In genomic region chr3:183446838-183447205, GRCh38 we compare ENCODE assay signal across 9 cellular contexts. TPM values are rescaled to one million over a fixed set of nuclear protein-coding genes. Genes with fewer than 3 reads are reported as not detected.
DNase-seq lines count a peak whose midpoint lies in the region; ATAC-seq, FAIRE-seq and TF ChIP-seq lines count a peak whose summit lies in the region.
"Had no signal": no experiment of that assay in that cellular context is flagged by ENCODE, and none has a peak within 500 bp of the region (broad histone marks: within the 10 kb centered on the region; RNA-seq: fewer than 3 reads in every experiment).

No MANE protein-coding gene starts in this region.

- H3K4me3 Mint-ChIP-seq in dendritic cell treated with granulocyte-macrophage colony-stimulating factor and Interleukin-4, amounts not matched to agents 40 ng/mL and 50 ng/mL, for 4 days: peak overlapping the region; percentile 88
- peak overlapping the region; percentile 97 for H3K4me3 Mint-ChIP-seq in natural killer cell

- ATAC-seq in natural killer cell (no peak), HG03354 (IDR thresholded peaks at IDR 0.05; ENCODE audit: poor library complexity, severe bottlenecking, unreplicated experiment) (no peak), HG03025 (IDR thresholded peaks at IDR 0.05; ENCODE audit: low FRiP score, unreplicated experiment) (no peak), GM18517 (IDR thresholded peaks at IDR 0.05; ENCODE audit: unreplicated experiment) (no peak)

- H3K4me3 ChIP-seq in AG10803 (ENCODE audit: low read length) (peak overlapping the region; percentile 88), LNCaP clone FGC (ENCODE audit: low read depth, low read length) (peak overlapping the region; percentile 68)

- peaks cover 32% of the 10 kb centered on the region for H3K36me3 Mint-ChIP-seq in dendritic cell treated with granulocyte-macrophage colony-stimulating factor and Interleukin-4, amounts not matched to agents 40 ng/mL and 50 ng/mL, for 4 days (ENCODE audit: low read depth)
- peaks cover 6% of the 10 kb centered on the region for H3K36me3 Mint-ChIP-seq in natural killer cell

- peak overlapping the region; percentile 93 for H3K27ac Mint-ChIP-seq in dendritic cell treated with granulocyte-macrophage colony-stimulating factor and Interleukin-4, amounts not matched to agents 40 ng/mL and 50 ng/mL, for 4 days
- H3K27ac Mint-ChIP-seq in natural killer cell: peak overlapping the region; percentile 75 to 89

- no peak for DNase-seq in AG10803 (ENCODE audit: low read depth)
- DNase-seq in LNCaP clone FGC (ENCODE audit: low read depth): no peak
- no peak for DNase-seq in natural killer cell
- DNase-seq in H54 (ENCODE audit: insufficient read length, low spot score): no peak

- FAIRE-seq in H54 (lab: Jason Lieb, UNC): no peak
- FAIRE-seq: colon had no signal

- TF ChIP-seq CTCF in AG10803 (conservative IDR thresholded peaks at IDR 0.05; ENCODE audit: low read length) (no peak), LNCaP clone FGC (IDR thresholded peaks at IDR 0.05; ENCODE audit: control insufficient read depth, extremely low read depth, insufficient read depth) (no peak), natural killer cell (IDR thresholded peaks at IDR 0.05) (no peak)

- intact Hi-C loops in dendritic cell treated with granulocyte-macrophage colony-stimulating factor and Interleukin-4, amounts not matched to agents 40 ng/mL and 50 ng/mL, for 4 days (cut with micrococcal nuclease): no loop called here
- intact Hi-C loops in natural killer cell (cut with micrococcal nuclease): loop anchor here (1.0 kb wide), 1 partner anchor 189 kb away; no protein-coding TSS in a partner anchor

- H3K4me1 Mint-ChIP-seq in dendritic cell treated with granulocyte-macrophage colony-stimulating factor and Interleukin-4, amounts not matched to agents 40 ng/mL and 50 ng/mL, for 4 days (ENCODE audit: low read depth): peaks cover 42% of the 10 kb centered on the region
- peaks cover 25 to 29% of the 10 kb centered on the region in 2 donors for H3K4me1 Mint-ChIP-seq in natural killer cell

- H3K9me3 Mint-ChIP-seq in dendritic cell treated with granulocyte-macrophage colony-stimulating factor and Interleukin-4, amounts not matched to agents 40 ng/mL and 50 ng/mL, for 4 days: peaks cover 13% of the 10 kb centered on the region
- peaks cover 2 to 9% of the 10 kb centered on the region in 2 donors for H3K9me3 Mint-ChIP-seq in natural killer cell

- TF ChIP-seq POLR2A in H54 (IDR thresholded peaks at IDR 0.05; ENCODE audit: low read depth, low read length): no peak

- H3K27me3 Mint-ChIP-seq in dendritic cell treated with granulocyte-macrophage colony-stimulating factor and Interleukin-4, amounts not matched to agents 40 ng/mL and 50 ng/mL, for 4 days: peaks cover 6% of the 10 kb centered on the region
- H3K27me3 Mint-ChIP-seq in natural killer cell (ENCODE audit: low read depth in 2 of 2): peaks cover 0 to 6% of the 10 kb centered on the region in 2 donors

RNA-seq across cellular contexts. Expression of gene MCF2L2, which starts 18.4 kb away (rescaled TPM):
- total RNA-seq in natural killer cell: 1 to 10 TPM; 2.2 to 4.9 (median 2.7) TPM
